ENCODE assay signal across 8 cellular contexts in the genomic region with DNA sequence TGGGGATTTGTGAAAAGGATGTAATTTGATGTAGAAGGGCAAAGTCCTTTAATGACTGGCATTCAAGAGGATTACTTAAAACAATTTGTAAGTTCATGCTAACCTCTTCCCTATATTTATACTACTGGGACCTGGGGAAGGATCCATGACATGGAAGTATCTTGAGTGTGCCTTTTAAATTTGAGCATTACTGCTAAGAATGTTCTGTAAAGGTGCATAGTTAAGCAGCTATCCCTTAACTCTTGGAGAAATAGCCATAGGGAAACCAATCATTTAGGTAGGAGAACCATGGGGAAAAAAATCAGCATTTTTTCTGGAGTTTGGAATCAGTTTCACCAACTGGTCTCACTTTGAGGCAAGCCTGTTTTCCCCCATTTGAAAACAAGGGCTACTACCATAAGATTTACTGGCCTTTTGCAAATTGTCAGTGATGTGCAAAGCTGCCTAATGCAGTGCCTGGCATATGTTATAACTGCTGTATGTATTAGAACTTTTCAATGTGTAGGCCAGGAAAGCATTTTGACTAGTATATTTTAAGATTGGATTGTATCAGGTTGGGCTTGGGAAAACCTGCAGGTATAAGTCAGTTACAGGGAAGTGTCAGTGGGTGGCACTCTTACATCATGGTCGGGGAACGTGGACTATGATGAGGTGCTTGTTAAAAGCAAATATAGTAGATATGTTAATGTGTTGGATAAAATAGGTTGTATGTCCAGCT.
DNase-seq lines count a peak whose midpoint lies in the region; ATAC-seq, FAIRE-seq and TF ChIP-seq lines count a peak whose summit lies in the region.

No MANE protein-coding gene starts in this region.

- no peaks in the 10 kb centered on the region for H3K9me3 Mint-ChIP-seq in activated T-helper 2 cell treated with anti-CD3 and anti-CD28 coated beads, Interferon-gamma antibody, Interleukin-2, Interleukin-4, amounts not matched to agents 10 μg/mL and 5 μg/mL and 100 μg/mL, durations not matched to agents 14 hours and 24 hours and 36 hours

- peak overlapping the region; percentile 51 for H3K27ac Mint-ChIP-seq in activated T-helper 2 cell treated with anti-CD3 and anti-CD28 coated beads, Interferon-gamma antibody, Interleukin-2, Interleukin-4, amounts not matched to agents 10 μg/mL and 5 μg/mL and 100 μg/mL, durations not matched to agents 14 hours and 24 hours and 36 hours

- DNase-seq in DMS 273 treated with DMSO at 0.1 percent for 48 hours (lab: John Stamatoyannopoulos, UW): peak; percentile 74
- no peak for DNase-seq in GM19239 (ENCODE audit: insufficient read length, low spot score)
- DNase-seq in NCI-H82 treated with DMSO at 0.1 percent for 48 hours (lab: John Stamatoyannopoulos, UW; ENCODE audit: unreplicated experiment): peak; percentile 48
- no peak for DNase-seq in activated T-helper 2 cell treated with anti-CD3 and anti-CD28 coated beads, Interferon-gamma antibody, Interleukin-2, Interleukin-4, amounts not matched to agents 10 μg/mL and 5 μg/mL and 100 μg/mL, durations not matched to agents 14 hours and 24 hours and 36 hours (ENCODE audit: low spot score)
- peak; percentile 76 for DNase-seq in glomerular visceral epithelial cell (ENCODE audit: extremely low spot score)
- no peak for DNase-seq in psoas muscle

- H3K36me3 Mint-ChIP-seq in activated T-helper 2 cell treated with anti-CD3 and anti-CD28 coated beads, Interferon-gamma antibody, Interleukin-2, Interleukin-4, amounts not matched to agents 10 μg/mL and 5 μg/mL and 100 μg/mL, durations not matched to agents 14 hours and 24 hours and 36 hours (ENCODE audit: low read depth): peaks cover 46% of the 10 kb centered on the region

- no peaks in the 10 kb centered on the region for H3K9me3 ChIP-seq in psoas muscle

- intact Hi-C loops in activated T-helper 2 cell treated with anti-CD3 and anti-CD28 coated beads, Interferon-gamma antibody, Interleukin-2, Interleukin-4, amounts not matched to agents 10 μg/mL and 5 μg/mL and 100 μg/mL, durations not matched to agents 14 hours and 24 hours and 36 hours (cut with micrococcal nuclease): no loop called here
- intact Hi-C loops in psoas muscle (cut with DNase I): loop anchor here in 1 of 2 donors (5.0 kb wide), 2 partner anchors 72 to 402 kb away; a partner anchor contains a TSS

- H3K27me3 ChIP-seq in psoas muscle (ENCODE audit: insufficient read depth in 3 of 3, low read length in 2 of 3): no peaks in the 10 kb centered on the region

- peaks cover 22% of the 10 kb centered on the region for H3K4me1 ChIP-seq in psoas muscle

- ATAC-seq in HG03571 (IDR thresholded peaks at IDR 0.05; ENCODE audit: unreplicated experiment): peak; percentile 19
- peak in 3 of 4 donors; percentile 34 to 37 (median 34) for ATAC-seq in psoas muscle
- no peak for ATAC-seq in HG02970 (IDR thresholded peaks at IDR 0.05; ENCODE audit: low FRiP score, unreplicated experiment)

- H3K4me3 Mint-ChIP-seq in activated T-helper 2 cell treated with anti-CD3 and anti-CD28 coated beads, Interferon-gamma antibody, Interleukin-2, Interleukin-4, amounts not matched to agents 10 μg/mL and 5 μg/mL and 100 μg/mL, durations not matched to agents 14 hours and 24 hours and 36 hours (ENCODE audit: low read depth): peak overlapping the region; percentile 85

- peak; percentile 68 for FAIRE-seq in GM19239 (lab: Jason Lieb, UNC)

- H3K27ac ChIP-seq in psoas muscle: peak overlapping the region; percentile 96

- H3K4me1 Mint-ChIP-seq in activated T-helper 2 cell treated with anti-CD3 and anti-CD28 coated beads, Interferon-gamma antibody, Interleukin-2, Interleukin-4, amounts not matched to agents 10 μg/mL and 5 μg/mL and 100 μg/mL, durations not matched to agents 14 hours and 24 hours and 36 hours (ENCODE audit: low read depth): peaks cover 29% of the 10 kb centered on the region

- WGBS in psoas muscle, 3 donors: 6 to 18% (median 8%) methylated on average over 2 of the region's 2 CpGs

- H3K36me3 ChIP-seq in psoas muscle (ENCODE audit: insufficient read depth in 1 of 2, low read depth in 1 of 2): peaks cover 5 to 34% of the 10 kb centered on the region in 2 donors

- H3K27me3 Mint-ChIP-seq in activated T-helper 2 cell treated with anti-CD3 and anti-CD28 coated beads, Interferon-gamma antibody, Interleukin-2, Interleukin-4, amounts not matched to agents 10 μg/mL and 5 μg/mL and 100 μg/mL, durations not matched to agents 14 hours and 24 hours and 36 hours (ENCODE audit: low read depth): no peaks in the 10 kb centered on the region

- peak overlapping the region; percentile 91 for H3K4me3 ChIP-seq in psoas muscle

- peak; percentile 52 for TF ChIP-seq CTCF in psoas muscle (IDR thresholded peaks at IDR 0.05)

Comparison
In these comparisons a context has a peak if more than half of its experiments do, and no peak if none do; other contexts are left out.
1. DNase-seq: peak in DMS 273 treated with DMSO at 0.1 percent for 48 hours (single experiment), NCI-H82 treated with DMSO at 0.1 percent for 48 hours (single experiment) and glomerular visceral epithelial cell (single experiment); none in GM19239 (single experiment), activated T-helper 2 cell treated with anti-CD3 and anti-CD28 coated beads, Interferon-gamma antibody, Interleukin-2, Interleukin-4, amounts not matched to agents 10 μg/mL and 5 μg/mL and 100 μg/mL, durations not matched to agents 14 hours and 24 hours and 36 hours (single experiment) and psoas muscle (0 of 2).